ENCODE assay signal across 25 cellular contexts in genomic region chr13:99190147-99190985, GRCh38. TPM values are rescaled to one million over a fixed set of nuclear protein-coding genes. Genes with fewer than 3 reads are reported as not detected.
DNase-seq lines count a peak whose midpoint lies in the region; ATAC-seq and TF ChIP-seq lines count a peak whose summit lies in the region.
"Had no signal": no experiment of that assay in that cellular context is flagged by ENCODE, and none has a peak within 500 bp of the region (broad histone marks: within the 10 kb centered on the region; RNA-seq: fewer than 3 reads in every experiment).

No MANE protein-coding gene starts in this region.

- H3K27me3 ChIP-seq in right atrium auricular region (no peaks in the 10 kb centered on the region), right cardiac atrium (ENCODE audit: control insufficient read depth, insufficient read depth) (no peaks in the 10 kb centered on the region), esophagus squamous epithelium (no peaks in the 10 kb centered on the region), gastrocnemius medialis (no peaks in the 10 kb centered on the region), upper lobe of right lung (no peaks in the 10 kb centered on the region)
- H3K27me3 ChIP-seq: BE2C had no signal

- no peak for TF ChIP-seq POLR2A in esophagus squamous epithelium (IDR thresholded peaks at IDR 0.05)
- TF ChIP-seq POLR2A in gastrocnemius medialis (IDR thresholded peaks at IDR 0.05), result no peak

- H3K9me3 ChIP-seq in right atrium auricular region (no peaks in the 10 kb centered on the region), right cardiac atrium (ENCODE audit: control insufficient read depth, low read length) (no peaks in the 10 kb centered on the region), esophagus squamous epithelium (no peaks in the 10 kb centered on the region), gastrocnemius medialis (no peaks in the 10 kb centered on the region), upper lobe of right lung (no peaks in the 10 kb centered on the region)
- H3K9me3 ChIP-seq: A549, BE2C, SJSA1 had no signal

- H3K4me1 ChIP-seq in right atrium auricular region, result no peaks in the 10 kb centered on the region
- no peaks in the 10 kb centered on the region for H3K4me1 ChIP-seq in right cardiac atrium (ENCODE audit: control insufficient read depth, insufficient read depth, low read length)
- H3K4me1 ChIP-seq in esophagus squamous epithelium, result peaks cover 3 to 50% (median 23%) of the 10 kb centered on the region in 3 donors
- H3K4me1 ChIP-seq in gastrocnemius medialis, result peaks cover 0 to 13% of the 10 kb centered on the region in 2 donors
- H3K4me1 ChIP-seq in upper lobe of right lung, result peaks cover 8% of the 10 kb centered on the region
- H3K4me1 ChIP-seq: A549, BE2C had no signal

- no peak for ATAC-seq in right cardiac atrium
- peak; percentile 56 to 65 for ATAC-seq in gastrocnemius medialis
- no peak for ATAC-seq in upper lobe of right lung
- ATAC-seq in GM19351 (IDR thresholded peaks at IDR 0.05; ENCODE audit: unreplicated experiment), result no peak
- ATAC-seq: A549, Panc1 had no signal

- H3K36me3 ChIP-seq in right atrium auricular region (no peaks in the 10 kb centered on the region), esophagus squamous epithelium (no peaks in the 10 kb centered on the region), gastrocnemius medialis (no peaks in the 10 kb centered on the region), upper lobe of right lung (no peaks in the 10 kb centered on the region)
- H3K36me3 ChIP-seq: BE2C, SJSA1 had no signal

- intact Hi-C loops in right cardiac atrium (cut with DNase I) (no loop called here), esophagus squamous epithelium (cut with DNase I) (no loop called here), gastrocnemius medialis (cut with DNase I; ENCODE audit: low total_unique reads) (no loop called here), upper lobe of right lung (cut with DNase I) (no loop called here)

- in situ Hi-C loops in gastrocnemius medialis (cut with MboI; ENCODE audit: low sequenced_read_pairs in 4 of 4) (no loop called here), ACHN (cut with HindIII; ENCODE audit: low pct_ligation_motif_present, low pct_unique_long_range_greater_than_20kb, low sequenced_read_pairs) (no loop called here)

- WGBS in right cardiac atrium, result 82% methylated on average over 12 of the region's 12 CpGs
- 85 to 91% methylated on average over 7 to 11 of the region's 12 CpGs for WGBS in esophagus squamous epithelium, 2 donors

- H3K4me3 ChIP-seq in right atrium auricular region, result no peak overlapping the region
- H3K4me3 ChIP-seq in right cardiac atrium (ENCODE audit: low read length), result no peak overlapping the region
- no peak overlapping the region for H3K4me3 ChIP-seq in esophagus squamous epithelium
- H3K4me3 ChIP-seq in gastrocnemius medialis, result no peak overlapping the region
- H3K4me3 ChIP-seq in upper lobe of right lung, result no peak overlapping the region
- H3K4me3 ChIP-seq: A549, GM23248, SJSA1 had no signal

- H3K27ac ChIP-seq in right atrium auricular region (no peak overlapping the region), right cardiac atrium (ENCODE audit: low read length) (no peak overlapping the region), esophagus squamous epithelium (peak overlapping the region; percentile 11 to 81 (median 68)), gastrocnemius medialis (peak overlapping the region in 3 of 4 donors; percentile 46 to 73 (median 70)), upper lobe of right lung (no peak overlapping the region)
- H3K27ac ChIP-seq: A549, GM23248, SJSA1 had no signal

- TF ChIP-seq CTCF in right atrium auricular region (IDR thresholded peaks at IDR 0.05), result no peak
- TF ChIP-seq CTCF in esophagus squamous epithelium (IDR thresholded peaks at IDR 0.05), result no peak
- TF ChIP-seq CTCF in gastrocnemius medialis (IDR thresholded peaks at IDR 0.05 in 4 of 5, conservative IDR thresholded peaks at IDR 0.05 in 1 of 5), result no peak
- TF ChIP-seq CTCF in upper lobe of right lung (IDR thresholded peaks at IDR 0.05), result no peak

- DNase-seq in right atrium auricular region (ENCODE audit: low spot score) (peak; percentile 43), right cardiac atrium (no peak), esophagus squamous epithelium (lab: John Stamatoyannopoulos, UW) (no peak), gastrocnemius medialis (no peak), upper lobe of right lung (no peak), hippocampal formation (lab: John Stamatoyannopoulos, UW) (no peak), ACHN (no peak)
- DNase-seq: BE2C; CD4-positive, CD25-positive, alpha-beta regulatory T cell; COR-L47; DMS79 treated with DMSO at 0.1 percent for 48 hours; GM23248; H9; HFFc6; KBM-7; MM.1S; NCI-H1048; NCI-H1436; NCI-H187 treated with DMSO at 0.1 percent for 48 hours; NCI-H510A; NCI-H774 had no signal

RNA-seq across cellular contexts. Expression of gene UBAC2, which starts 10.3 kb away (rescaled TPM):
- total RNA-seq in right atrium auricular region (10 to 100 TPM; 47.5 to 50.7 TPM), right cardiac atrium (10 to 100 TPM; 41.7 to 52.2 (median 48.3) TPM), esophagus squamous epithelium (10 to 100 TPM; 60.8 to 84.6 (median 75.0) TPM), gastrocnemius medialis (10 to 100 TPM; 51.0 to 71.5 (median 61.1) TPM), upper lobe of right lung (50.2 TPM)
- polyA plus RNA-seq in right cardiac atrium, result 47.5 TPM

Comparison
In these comparisons a context has a peak if more than half of its experiments do, and no peak if none do; other contexts are left out.
1. H3K27ac ChIP-seq: peak in esophagus squamous epithelium (4 of 4) and gastrocnemius medialis (3 of 4); none in right atrium auricular region (0 of 2), right cardiac atrium (single experiment) and upper lobe of right lung (single experiment).
2. ATAC-seq: peak in gastrocnemius medialis (2 of 2); none in right cardiac atrium (0 of 2), upper lobe of right lung (single experiment) and GM19351 (single experiment).